Comparison of ENCODE assay signal across 26 cellular contexts in the genomic region with DNA sequence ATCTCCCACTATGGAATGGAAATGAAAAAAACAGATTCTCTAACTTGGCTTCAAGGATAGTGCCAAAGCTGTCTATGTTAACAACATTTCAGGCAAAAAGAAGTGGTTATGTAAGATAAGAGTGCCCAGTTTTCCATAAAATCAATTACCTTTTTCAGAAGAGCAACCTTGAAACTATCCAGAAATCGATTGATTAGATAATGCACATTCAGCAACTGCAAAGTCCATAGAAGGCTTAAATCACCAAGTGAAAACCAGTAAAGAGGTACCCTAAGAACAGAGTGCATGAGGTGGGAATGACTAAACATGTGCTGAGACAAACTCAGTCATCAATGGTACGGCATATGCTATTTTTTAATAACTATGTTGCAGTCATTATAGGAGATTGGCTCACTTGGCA.
"Had no signal": no experiment of that assay in that cellular context is flagged by ENCODE, and none has a peak within 500 bp of the region (broad histone marks: within the 10 kb centered on the region; RNA-seq: fewer than 3 reads in every experiment).

No MANE protein-coding gene starts in this region.

- H3K36me3 ChIP-seq: colonic mucosa, esophagus squamous epithelium, gastrocnemius medialis, heart right ventricle, left ventricle myocardium inferior, lower lobe of right lung had no signal

- H3K4me1 ChIP-seq: colonic mucosa, esophagus squamous epithelium, gastrocnemius medialis, heart right ventricle, left ventricle myocardium inferior, lower lobe of right lung had no signal

- ATAC-seq: effector memory CD8-positive, alpha-beta T cell; esophagus mucosa; gastrocnemius medialis; heart right ventricle; left cardiac atrium; lower lobe of right lung; mucosa of descending colon; naive thymus-derived CD8-positive, alpha-beta T cell had no signal

- H3K4me3 ChIP-seq: colonic mucosa, esophagus squamous epithelium, gastrocnemius medialis, heart right ventricle, left ventricle myocardium inferior, lower lobe of right lung, mucosa of descending colon had no signal

- H3K27ac ChIP-seq: colonic mucosa, epithelial cell of prostate, esophagus squamous epithelium, gastrocnemius medialis, heart right ventricle, left ventricle myocardium inferior, lower lobe of right lung had no signal

- DNase-seq: colonic mucosa; cortex of kidney; effector CD8-positive, alpha-beta T cell; effector memory CD8-positive, alpha-beta T cell; endodermal cell; erythroblast; esophagus squamous epithelium; foreskin fibroblast; foreskin melanocyte; gastrocnemius medialis; glutamatergic neuron; head of caudate nucleus; heart right ventricle; hippocampal formation; left cardiac atrium; left ventricle myocardium inferior; lower lobe of right lung; mesenchymal stem cell; mucosa of descending colon; naive B cell; naive thymus-derived CD8-positive, alpha-beta T cell had no signal

- H3K27me3 ChIP-seq: colonic mucosa, esophagus squamous epithelium, gastrocnemius medialis had no signal

- FAIRE-seq: endometrium, islet of Langerhans, keratinocyte had no signal

- H3K9me3 ChIP-seq: colonic mucosa, esophagus squamous epithelium, gastrocnemius medialis, heart right ventricle, left ventricle myocardium inferior, lower lobe of right lung, mucosa of descending colon had no signal
